Comparison of ENCODE assay signal across 28 cellular contexts in the genomic region with DNA sequence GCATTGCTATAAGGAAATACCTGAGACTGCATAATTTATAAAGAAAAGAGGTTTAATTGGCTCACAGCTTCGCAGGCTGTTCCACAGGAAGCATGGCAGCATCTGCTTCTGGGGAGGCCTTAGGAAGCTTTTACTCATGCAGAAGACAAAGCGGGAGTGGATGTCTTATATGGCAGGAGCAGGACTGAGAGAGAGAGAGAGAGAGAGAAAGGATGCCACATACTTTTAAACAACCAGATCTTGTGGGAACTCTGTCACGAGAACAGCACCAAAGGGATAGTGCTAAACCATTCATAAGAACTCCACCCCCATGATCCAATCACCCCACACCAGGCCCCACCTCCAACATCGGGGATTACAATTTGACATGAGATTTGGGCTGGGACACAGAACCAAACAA. TPM values are rescaled to one million over a fixed set of nuclear protein-coding genes. Genes with fewer than 3 reads are reported as not detected.
"Had no signal": no experiment of that assay in that cellular context is flagged by ENCODE, and none has a peak within 500 bp of the region (broad histone marks: within the 10 kb centered on the region; RNA-seq: fewer than 3 reads in every experiment).

No MANE protein-coding gene starts in this region.

- DNase-seq: activated CD4-positive, alpha-beta memory T cell treated with anti-CD3 and anti-CD28 coated beads for 36 hours; activated CD4-positive, alpha-beta T cell treated with anti-CD3 and anti-CD28 coated beads, Interleukin-2, amount 10 ng/mL, durations not matched to agents 7 days and 5 days; activated CD8-positive, alpha-beta memory T cell treated with anti-CD3 and anti-CD28 coated beads for 24 hours; activated gamma-delta T cell; activated naive CD4-positive, alpha-beta T cell treated with anti-CD3 and anti-CD28 coated beads, Interleukin-2, amount 10 ng/mL, durations not matched to agents 7 days and 5 days; activated naive CD8-positive, alpha-beta T cell treated with anti-CD3 and anti-CD28 coated beads, Interleukin-2, amount 10 ng/mL, durations not matched to agents 7 days and 5 days; activated T-cell treated with anti-CD3 and anti-CD28 coated beads, Interleukin-2, amount 50 U/mL, for 4 hours; adrenal gland; aorta; caudate nucleus; colonic mucosa; MM.1S; NCI-H1105; NCI-H1436 treated with DMSO at 0.1 percent for 48 hours; NCI-H187; NCI-H2081; NCI-H510A treated with DMSO at 0.1 percent for 48 hours; NCI-H748 treated with DMSO at 0.1 percent for 48 hours; OCI-M1; SHP77; T-helper 9 cell had no signal

- H3K27ac Mint-ChIP-seq: activated CD4-positive, alpha-beta memory T cell treated with anti-CD3 and anti-CD28 coated beads for 36 hours; activated CD4-positive, alpha-beta T cell treated with anti-CD3 and anti-CD28 coated beads, Interleukin-2, amount 10 ng/mL, durations not matched to agents 7 days and 5 days; activated naive CD4-positive, alpha-beta T cell treated with anti-CD3 and anti-CD28 coated beads, Interleukin-2, amount 10 ng/mL, durations not matched to agents 7 days and 5 days; activated naive CD8-positive, alpha-beta T cell treated with anti-CD3 and anti-CD28 coated beads, Interleukin-2, amount 10 ng/mL, durations not matched to agents 7 days and 5 days; T-helper 1 cell treated with Interleukin-12 subunit alpha and Interleukin-12 subunit beta and Interleukin-4 antibody, amounts not matched to agents 30 μg/mL and 1 μg/mL, for 36 hours; WTC11 had no signal

- H3K4me1 Mint-ChIP-seq: activated naive CD4-positive, alpha-beta T cell treated with anti-CD3 and anti-CD28 coated beads, Interleukin-2, amount 10 ng/mL, durations not matched to agents 7 days and 5 days had no signal

- H3K4me3 ChIP-seq: adrenal gland, breast epithelium, colonic mucosa, SJSA1 had no signal

- H3K36me3 ChIP-seq: adrenal gland, breast epithelium, colonic mucosa had no signal

- H3K27ac ChIP-seq: adrenal gland, breast epithelium, colonic mucosa, RWPE1, SJSA1 had no signal

- H3K4me3 Mint-ChIP-seq: activated CD4-positive, alpha-beta memory T cell treated with anti-CD3 and anti-CD28 coated beads for 36 hours; activated CD4-positive, alpha-beta T cell treated with anti-CD3 and anti-CD28 coated beads, Interleukin-2, amount 10 ng/mL, durations not matched to agents 7 days and 5 days; activated naive CD4-positive, alpha-beta T cell treated with anti-CD3 and anti-CD28 coated beads, Interleukin-2, amount 10 ng/mL, durations not matched to agents 7 days and 5 days; activated naive CD8-positive, alpha-beta T cell treated with anti-CD3 and anti-CD28 coated beads, Interleukin-2, amount 10 ng/mL, durations not matched to agents 7 days and 5 days; activated T-cell treated with anti-CD3 and anti-CD28 coated beads, Interleukin-2, amount 50 U/mL, for 4 hours; T-helper 1 cell treated with Interleukin-12 subunit alpha and Interleukin-12 subunit beta and Interleukin-4 antibody, amounts not matched to agents 30 μg/mL and 1 μg/mL, for 36 hours; WTC11 had no signal

- H3K9me3 ChIP-seq: adrenal gland, breast epithelium, colonic mucosa, SJSA1 had no signal

- H3K36me3 Mint-ChIP-seq: activated CD4-positive, alpha-beta memory T cell treated with anti-CD3 and anti-CD28 coated beads for 36 hours; activated naive CD4-positive, alpha-beta T cell treated with anti-CD3 and anti-CD28 coated beads, Interleukin-2, amount 10 ng/mL, durations not matched to agents 7 days and 5 days had no signal

- H3K9me3 Mint-ChIP-seq: activated CD4-positive, alpha-beta memory T cell treated with anti-CD3 and anti-CD28 coated beads for 36 hours; activated naive CD4-positive, alpha-beta T cell treated with anti-CD3 and anti-CD28 coated beads, Interleukin-2, amount 10 ng/mL, durations not matched to agents 7 days and 5 days; activated T-cell treated with anti-CD3 and anti-CD28 coated beads, Interleukin-2, amount 50 U/mL, for 4 hours; T-helper 1 cell treated with Interleukin-12 subunit alpha and Interleukin-12 subunit beta and Interleukin-4 antibody, amounts not matched to agents 30 μg/mL and 1 μg/mL, for 36 hours had no signal

- H3K4me1 ChIP-seq: breast epithelium, colonic mucosa, SJSA1 had no signal

- ATAC-seq: activated T-cell treated with anti-CD3 and anti-CD28 coated beads, Interleukin-2, amount 50 U/mL, for 4 hours; Panc1; SK-N-SH treated with all-trans-retinoic acid at 6 μM for 48 hours; WTC11 had no signal

- H3K27me3 ChIP-seq: adrenal gland, breast epithelium, colonic mucosa, SJSA1 had no signal

RNA-seq across cellular contexts. Expression of a gene that starts 8.8 kb away (rescaled TPM):
- total RNA-seq: activated CD4-positive, alpha-beta T cell treated with anti-CD3 and anti-CD28 coated beads, Interleukin-2, amount 10 ng/mL, durations not matched to agents 7 days and 5 days; WTC11 had no signal

RNA-seq across cellular contexts. Expression of a gene that starts 43.5 kb away (rescaled TPM):
- total RNA-seq: activated naive CD8-positive, alpha-beta T cell treated with anti-CD3 and anti-CD28 coated beads, Interleukin-2, amount 10 ng/mL, durations not matched to agents 7 days and 5 days had no signal
